Comparison of ENCODE assay signal across 21 cellular contexts in genomic region chr14:41521891-41522290, GRCh38.
DNase-seq lines count a peak whose midpoint lies in the region; ATAC-seq, FAIRE-seq and TF ChIP-seq lines count a peak whose summit lies in the region.
"Had no signal": no experiment of that assay in that cellular context is flagged by ENCODE, and none has a peak within 500 bp of the region (broad histone marks: within the 10 kb centered on the region; RNA-seq: fewer than 3 reads in every experiment).

No MANE protein-coding gene starts in this region.

- H3K9me3 ChIP-seq in HepG2 (ENCODE audit: low read length) (peaks cover 31% of the 10 kb centered on the region), right lobe of liver (no peaks in the 10 kb centered on the region), smooth muscle cell (replicated peaks; ENCODE audit: low read depth) (no peaks in the 10 kb centered on the region)
- H3K9me3 ChIP-seq: BE2C, MG63, SK-N-SH had no signal

- H4K20me1 ChIP-seq in HepG2 (ENCODE audit: insufficient read depth, low read length), result no peaks in the 10 kb centered on the region
- no peaks in the 10 kb centered on the region for H4K20me1 ChIP-seq in smooth muscle cell (ENCODE audit: low read depth)

- TF ChIP-seq RAD21 in HepG2 (CRISPR knock-in tag; IDR thresholded peaks at IDR 0.05), result no peak

- H3K9ac ChIP-seq in HepG2 (ENCODE audit: insufficient read depth, low read depth, low read length) (no peak overlapping the region), smooth muscle cell (ENCODE audit: low read depth) (no peak overlapping the region)
- H3K9ac ChIP-seq: SK-N-SH had no signal

- H3K4me1 ChIP-seq in HepG2 (ENCODE audit: insufficient read depth, low read length) (no peaks in the 10 kb centered on the region), right lobe of liver (no peaks in the 10 kb centered on the region), smooth muscle cell (ENCODE audit: low read depth) (no peaks in the 10 kb centered on the region)
- H3K4me1 ChIP-seq: BE2C had no signal

- TF ChIP-seq EP300 in HepG2 (IDR thresholded peaks at IDR 0.05; ENCODE audit: low read depth in 2 of 2, low read length in 2 of 2) (no peak), HepG2 (CRISPR knock-in tag; IDR thresholded peaks at IDR 0.05; ENCODE audit: borderline replicate concordance) (no peak)

- H2AFZ ChIP-seq in HepG2 (ENCODE audit: low read length), result no peak overlapping the region
- no peak overlapping the region for H2AFZ ChIP-seq in smooth muscle cell (ENCODE audit: low read depth)

- 0% methylated on average over 1 of the region's 1 CpG for WGBS in HepG2 (ENCODE audit: low lambda C conversion rate)
- 42% methylated on average over 1 of the region's 1 CpG for WGBS in right lobe of liver (ENCODE audit: insufficient coverage, low coverage, low lambda C conversion rate, missing lambda C conversion rate)
- 72% methylated on average over 1 of the region's 1 CpG for WGBS in smooth muscle cell (ENCODE audit: low lambda C conversion rate)

- no peak for FAIRE-seq in HepG2 (lab: Jason Lieb, UNC)
- FAIRE-seq: K562 had no signal

- H3K79me2 ChIP-seq in HepG2 (ENCODE audit: insufficient read depth, low read length) (no peaks in the 10 kb centered on the region), smooth muscle cell (ENCODE audit: low read depth) (no peaks in the 10 kb centered on the region)

- POLR2A ChIA-PET in HepG2 (lab: Yijun Ruan, JAX), result no interaction called here

- CTCF ChIA-PET in HepG2 (lab: Yijun Ruan, JAX; ENCODE audit: low intra/inter-chr PET ratio, low total read pairs), result no interaction called here

- TF ChIP-seq CTCF in HepG2 (CRISPR knock-in tag; IDR thresholded peaks at IDR 0.05) (no peak), right lobe of liver (IDR thresholded peaks at IDR 0.05) (no peak), LNCaP clone FGC (IDR thresholded peaks at IDR 0.05; ENCODE audit: control insufficient read depth, extremely low read depth, insufficient read depth) (no peak), VCaP (conservative IDR thresholded peaks at IDR 0.05) (no peak), smooth muscle cell (IDR thresholded peaks at IDR 0.05; ENCODE audit: borderline replicate concordance, insufficient read depth, poor library complexity, severe bottlenecking) (no peak)

- in situ Hi-C loops in HepG2 (cut with HindIII; ENCODE audit: extremely low pct_ligation_motif_present, low pct_unique_long_range_greater_than_20kb), result no loop called here

- BruUV-seq in HepG2 (replicated peaks; lab: Mats Ljungman, UMichigan), result no TSS peak

- H3K36me3 ChIP-seq in HepG2 (replicated peaks in 1 of 2; ENCODE audit: control insufficient read depth in 1 of 2, insufficient read depth in 2 of 2, low read length in 2 of 2), result no peaks in the 10 kb centered on the region
- no peaks in the 10 kb centered on the region for H3K36me3 ChIP-seq in right lobe of liver
- H3K36me3 ChIP-seq in smooth muscle cell (ENCODE audit: low read depth), result no peaks in the 10 kb centered on the region
- H3K36me3 ChIP-seq: BE2C, MG63 had no signal

- no peak for TF ChIP-seq POLR2A in HepG2 (IDR thresholded peaks at IDR 0.05; ENCODE audit: insufficient read depth in 1 of 2, low read depth in 2 of 2, low read length in 2 of 2)
- no peak for TF ChIP-seq POLR2A in right lobe of liver (IDR thresholded peaks at IDR 0.05)

- H3K4me3 ChIP-seq in HepG2 (replicated peaks in 1 of 3; ENCODE audit: insufficient read depth in 1 of 3, low read depth in 2 of 3, low read length in 3 of 3) (no peak overlapping the region), right lobe of liver (no peak overlapping the region), LNCaP clone FGC (ENCODE audit: low read depth, low read length) (no peak overlapping the region), smooth muscle cell (no peak overlapping the region)
- H3K4me3 ChIP-seq: K562, MG63 had no signal

- H3K27ac ChIP-seq in HepG2 (ENCODE audit: extremely low read length, insufficient read depth, low read length) (no peak overlapping the region), right lobe of liver (no peak overlapping the region), VCaP (peak overlapping the region; percentile 67), smooth muscle cell (ENCODE audit: low read depth) (peak overlapping the region; percentile 35)
- H3K27ac ChIP-seq: HL-60, RWPE1 had no signal

- intact Hi-C loops in HepG2 (cut with micrococcal nuclease; ENCODE audit: unreplicated experiment), result no loop called here
- intact Hi-C loops in right lobe of liver (cut with DNase I), result no loop called here

- DNase-seq in HepG2 (ENCODE audit: low spot score), result no peak
- DNase-seq in right lobe of liver, result no peak
- peak; percentile 91 for DNase-seq in LNCaP clone FGC (ENCODE audit: low read depth)
- no peak for DNase-seq in smooth muscle cell (lab: John Stamatoyannopoulos, UW; ENCODE audit: unreplicated experiment)
- DNase-seq in putamen (ENCODE audit: low spot score), result no peak
- no peak for DNase-seq in SW480 (ENCODE audit: low spot score)
- DNase-seq: BE2C, Calu3, Kasumi-1, MG63, NCI-H1694 treated with DMSO at 0.1 percent for 48 hours, NCI-H2081, NCI-H526, SHP77 treated with DMSO at 0.1 percent for 48 hours, SK-N-SH, T-helper 2 cell had no signal

- H3F3A ChIP-seq in smooth muscle cell (ENCODE audit: low read depth), result no peaks in the 10 kb centered on the region

- ATAC-seq in HepG2, result no peak
- ATAC-seq in right lobe of liver, result no peak
- ATAC-seq in GM21390 (IDR thresholded peaks at IDR 0.05; ENCODE audit: unreplicated experiment), result no peak
- ATAC-seq: K562 had no signal

- H3K4me2 ChIP-seq in HepG2 (ENCODE audit: low read depth, low read length) (no peak overlapping the region), smooth muscle cell (no peak overlapping the region)
- H3K4me2 ChIP-seq: SK-N-SH had no signal

- H3K27me3 ChIP-seq in HepG2 (ENCODE audit: control insufficient read depth in 1 of 2, insufficient read depth in 2 of 2, low read length in 2 of 2) (no peaks in the 10 kb centered on the region), right lobe of liver (no peaks in the 10 kb centered on the region), smooth muscle cell (ENCODE audit: low read depth) (no peaks in the 10 kb centered on the region)
- H3K27me3 ChIP-seq: BE2C, MG63 had no signal

TF ChIP-seq in HepG2, 621 proteins besides CTCF, POLR2A, EP300 and RAD21:
- no peak for TF ChIP-seq TP53 (CRISPR knock-in tag; conservative IDR thresholded peaks at IDR 0.05)
- TF ChIP-seq TSC22D2 (CRISPR knock-in tag; IDR thresholded peaks at IDR 0.05; ENCODE audit: borderline replicate concordance), result no peak
- TF ChIP-seq, protein P1, sequence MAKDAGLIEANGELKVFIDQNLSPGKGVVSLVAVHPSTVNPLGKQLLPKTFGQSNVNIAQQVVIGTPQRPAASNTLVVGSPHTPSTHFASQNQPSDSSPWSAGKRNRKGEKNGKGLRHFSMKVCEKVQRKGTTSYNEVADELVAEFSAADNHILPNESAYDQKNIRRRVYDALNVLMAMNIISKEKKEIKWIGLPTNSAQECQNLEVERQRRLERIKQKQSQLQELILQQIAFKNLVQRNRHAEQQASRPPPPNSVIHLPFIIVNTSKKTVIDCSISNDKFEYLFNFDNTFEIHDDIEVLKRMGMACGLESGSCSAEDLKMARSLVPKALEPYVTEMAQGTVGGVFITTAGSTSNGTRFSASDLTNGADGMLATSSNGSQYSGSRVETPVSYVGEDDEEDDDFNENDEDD (CRISPR knock-in tag; IDR thresholded peaks at IDR 0.05; ENCODE audit: borderline replicate concordance), result no peak
- peak; percentile 46 for TF ChIP-seq ATF7 (IDR thresholded peaks at IDR 0.05)
- no peak for TF ChIP-seq ATF7 (CRISPR knock-in tag; IDR thresholded peaks at IDR 0.05)

Comparison
In these comparisons a context has a peak if more than half of its experiments do, and no peak if none do; other contexts are left out.
1. H3K27ac ChIP-seq: peak in VCaP (single experiment) and smooth muscle cell (single experiment); none in HepG2 (single experiment) and right lobe of liver (0 of 3).